ENCODE assay signal across 21 cellular contexts in genomic region chrX:26597981-26598380, GRCh38.
"Had no signal": no experiment of that assay in that cellular context is flagged by ENCODE, and none has a peak within 500 bp of the region (broad histone marks: within the 10 kb centered on the region; RNA-seq: fewer than 3 reads in every experiment).

No MANE protein-coding gene starts in this region.

- H3K36me3 ChIP-seq: breast epithelium, esophagus squamous epithelium, lower lobe of right lung, spleen, thoracic aorta, upper lobe of left lung had no signal

- H3K27ac ChIP-seq: breast epithelium, esophagus squamous epithelium, hepatocyte, lower lobe of right lung, parathyroid adenoma, spleen, thoracic aorta, upper lobe of left lung had no signal

- H3K27me3 Mint-ChIP-seq: activated B cell treated with CpG ODN at 0.5 μM for 24 hours; activated CD8-positive, alpha-beta T cell treated with anti-CD3 and anti-CD28 coated beads for 36 hours; natural killer cell treated with Interleukin-12 subunit alpha and Interleukin-12 subunit beta and Interleukin-15 and Interleukin-18, amount 100 ng/mL, for 72 hours; stimulated activated memory B cell treated with anti-CD40 and anti-IgM and Interleukin-4, amounts not matched to agents 10 μg/mL and 1 μg/mL and 100 μg/mL, for 72 hours had no signal

- FAIRE-seq: keratinocyte had no signal

- H3K9me3 ChIP-seq: esophagus squamous epithelium, lower lobe of right lung, thoracic aorta had no signal

- H3K4me3 Mint-ChIP-seq: activated B cell treated with CpG ODN at 0.5 μM for 24 hours; activated CD8-positive, alpha-beta T cell treated with anti-CD3 and anti-CD28 coated beads for 36 hours; natural killer cell treated with Interleukin-12 subunit alpha and Interleukin-12 subunit beta and Interleukin-15 and Interleukin-18, amount 100 ng/mL, for 72 hours; stimulated activated memory B cell treated with anti-CD40 and anti-IgM and Interleukin-4, amounts not matched to agents 10 μg/mL and 1 μg/mL and 100 μg/mL, for 72 hours had no signal

- H3K4me3 ChIP-seq: breast epithelium, esophagus squamous epithelium, hepatocyte, lower lobe of right lung, spleen, thoracic aorta, upper lobe of left lung had no signal

- H3K27ac Mint-ChIP-seq: activated B cell treated with CpG ODN at 0.5 μM for 24 hours; activated CD8-positive, alpha-beta T cell treated with anti-CD3 and anti-CD28 coated beads for 36 hours; activated T-helper 2 cell treated with anti-CD3 and anti-CD28 coated beads, Interferon-gamma antibody, Interleukin-2, Interleukin-4, amounts not matched to agents 10 μg/mL and 5 μg/mL and 100 μg/mL, durations not matched to agents 14 hours and 24 hours and 36 hours; natural killer cell treated with Interleukin-12 subunit alpha and Interleukin-12 subunit beta and Interleukin-15 and Interleukin-18, amount 100 ng/mL, for 72 hours; stimulated activated memory B cell treated with anti-CD40 and anti-IgM and Interleukin-4, amounts not matched to agents 10 μg/mL and 1 μg/mL and 100 μg/mL, for 72 hours had no signal

- H3K4me2 ChIP-seq: hepatocyte had no signal

- H3K4me1 ChIP-seq: breast epithelium, esophagus squamous epithelium, lower lobe of right lung, parathyroid adenoma, spleen, upper lobe of left lung had no signal

- H3K36me3 Mint-ChIP-seq: stimulated activated memory B cell treated with anti-CD40 and anti-IgM and Interleukin-4, amounts not matched to agents 10 μg/mL and 1 μg/mL and 100 μg/mL, for 72 hours had no signal

- H3K9me3 Mint-ChIP-seq: activated B cell treated with CpG ODN at 0.5 μM for 24 hours; activated T-helper 2 cell treated with anti-CD3 and anti-CD28 coated beads, Interferon-gamma antibody, Interleukin-2, Interleukin-4, amounts not matched to agents 10 μg/mL and 5 μg/mL and 100 μg/mL, durations not matched to agents 14 hours and 24 hours and 36 hours had no signal

- H3K27me3 ChIP-seq: breast epithelium, esophagus squamous epithelium, hepatocyte, spleen, upper lobe of left lung had no signal

- H3K9ac ChIP-seq: parathyroid adenoma had no signal

- DNase-seq: activated B cell treated with CpG ODN at 0.5 μM for 24 hours; activated CD4-positive, alpha-beta T cell treated with anti-CD3 and anti-CD28 coated beads for 48 hours; activated CD8-positive, alpha-beta T cell treated with anti-CD3 and anti-CD28 coated beads for 36 hours; activated naive CD4-positive, alpha-beta T cell treated with Interleukin-2 at 50 U/mL for 16 hours; activated T-cell treated with anti-CD3 and anti-CD28 coated beads, Interleukin-2, amount 50 U/mL, for 1 hour; anterior cingulate cortex; effector CD4-positive, alpha-beta T cell; esophagus squamous epithelium; lower lobe of right lung; spleen; stimulated activated CD4-positive, alpha-beta T cell treated with anti-CD3 and anti-CD28 coated beads, Interleukin-4, amount 100 ng/mL, for 4 hours; T-helper 9 cell; upper lobe of left lung had no signal

- H3K79me2 ChIP-seq: hepatocyte, parathyroid adenoma had no signal

- H3K4me1 Mint-ChIP-seq: activated B cell treated with CpG ODN at 0.5 μM for 24 hours; stimulated activated memory B cell treated with anti-CD40 and anti-IgM and Interleukin-4, amounts not matched to agents 10 μg/mL and 1 μg/mL and 100 μg/mL, for 72 hours had no signal

- H2AFZ ChIP-seq: hepatocyte, parathyroid adenoma had no signal
